1 cellular context compared by ENCODE assay signal in genomic region chr9:20558609-20559016, GRCh38.
TF ChIP-seq lines count a peak whose summit lies in the region.

No MANE protein-coding gene starts in this region.

TF ChIP-seq in SK-N-SH, 30 proteins besides CTCF, POLR2A, EP300 and RAD21 (continued from another document):
- no peak for TF ChIP-seq ZBTB33 (IDR thresholded peaks at IDR 0.05; ENCODE audit: borderline replicate concordance, low read depth)
- TF ChIP-seq FOSL2 (IDR thresholded peaks at IDR 0.05; ENCODE audit: borderline replicate concordance, low read depth): peak; percentile 78
- TF ChIP-seq ELF1 (IDR thresholded peaks at IDR 0.05): no peak
- TF ChIP-seq TCF12 (IDR thresholded peaks at IDR 0.05): peak; percentile 78
- 0 out of 2 replicates have a peak, but pooled peaks have one; percentile 21 for TF ChIP-seq FOXM1 (IDR thresholded peaks at IDR 0.05; ENCODE audit: low read depth)
- no peak for TF ChIP-seq FOXJ3 (CRISPR knock-in tag; IDR thresholded peaks at IDR 0.05)
- TF ChIP-seq RCOR1 (IDR thresholded peaks at IDR 0.05; ENCODE audit: low read length): no peak
- TF ChIP-seq NFIC (IDR thresholded peaks at IDR 0.05; ENCODE audit: borderline replicate concordance): peak; percentile 41; the same call in 1 of the 2 replicates
- TF ChIP-seq MXI1 (IDR thresholded peaks at IDR 0.05; ENCODE audit: low read depth, low read length): no peak
- no peak for TF ChIP-seq GABPA (IDR thresholded peaks at IDR 0.05; ENCODE audit: low read depth)
- no peak for TF ChIP-seq USF1 (IDR thresholded peaks at IDR 0.05; ENCODE audit: borderline replicate concordance, low read depth)
- TF ChIP-seq JUND (IDR thresholded peaks at IDR 0.05): peak; percentile 77
- 0 out of 2 replicates have a peak, but pooled peaks have one; percentile 18 for TF ChIP-seq TEAD4 (IDR thresholded peaks at IDR 0.05; ENCODE audit: borderline replicate concordance, insufficient read depth)
TF ChIP-seq in SK-N-SH: peak in this region for 9.
